Comparison of ENCODE assay signal across 2 cellular contexts in genomic region chr19:1277061-1277460, GRCh38.
TF ChIP-seq lines count a peak whose summit lies in the region.

No MANE protein-coding gene starts in this region.

TF ChIP-seq in SK-N-SH, 30 proteins besides CTCF, POLR2A, EP300 and RAD21:
- TF ChIP-seq NFIC (IDR thresholded peaks at IDR 0.05; ENCODE audit: borderline replicate concordance): no peak
- no peak for TF ChIP-seq FOXJ3 (CRISPR knock-in tag; IDR thresholded peaks at IDR 0.05)

TF ChIP-seq in SK-N-SH treated with all-trans-retinoic acid at 6 μM for 48 hours, 23 proteins besides CTCF, POLR2A, EP300 and RAD21:
- no peak for TF ChIP-seq ZNF565 (CRISPR knock-in tag; conservative IDR thresholded peaks at IDR 0.05; ENCODE audit: low read depth)
- no peak for TF ChIP-seq ESRRG (CRISPR knock-in tag; IDR thresholded peaks at IDR 0.05)
- no peak for TF ChIP-seq POU6F1 (CRISPR knock-in tag; IDR thresholded peaks at IDR 0.05; ENCODE audit: borderline replicate concordance, low read depth)
- no peak for TF ChIP-seq TOX (CRISPR knock-in tag; IDR thresholded peaks at IDR 0.05; ENCODE audit: borderline replicate concordance)
- TF ChIP-seq PATZ1 (CRISPR knock-in tag; IDR thresholded peaks at IDR 0.05; ENCODE audit: borderline replicate concordance): no peak
- no peak for TF ChIP-seq PPARA (CRISPR knock-in tag; IDR thresholded peaks at IDR 0.05; ENCODE audit: borderline replicate concordance)
- TF ChIP-seq BACH2 (CRISPR knock-in tag; IDR thresholded peaks at IDR 0.05; ENCODE audit: borderline replicate concordance): no peak
- TF ChIP-seq OSR1 (CRISPR knock-in tag; IDR thresholded peaks at IDR 0.05): no peak
- no peak for TF ChIP-seq ZNF8 (CRISPR knock-in tag; IDR thresholded peaks at IDR 0.05)
- no peak for TF ChIP-seq ZNF70 (CRISPR knock-in tag; IDR thresholded peaks at IDR 0.05)
- TF ChIP-seq CREB5 (CRISPR knock-in tag; IDR thresholded peaks at IDR 0.05; ENCODE audit: low read depth): no peak
- TF ChIP-seq SNAI2 (CRISPR knock-in tag; IDR thresholded peaks at IDR 0.05): no peak
- no peak for TF ChIP-seq TCF4 (CRISPR knock-in tag; IDR thresholded peaks at IDR 0.05; ENCODE audit: borderline replicate concordance)
- no peak for TF ChIP-seq CSRNP3 (CRISPR knock-in tag; IDR thresholded peaks at IDR 0.05)
- no peak for TF ChIP-seq ARNTL (CRISPR knock-in tag; IDR thresholded peaks at IDR 0.05; ENCODE audit: borderline replicate concordance, low read depth)
- TF ChIP-seq ZFP3 (CRISPR knock-in tag; IDR thresholded peaks at IDR 0.05): no peak
- no peak for TF ChIP-seq RARB (CRISPR knock-in tag; IDR thresholded peaks at IDR 0.05)
- no peak for TF ChIP-seq ISL1 (CRISPR knock-in tag; IDR thresholded peaks at IDR 0.05)
